In the genomic region with DNA sequence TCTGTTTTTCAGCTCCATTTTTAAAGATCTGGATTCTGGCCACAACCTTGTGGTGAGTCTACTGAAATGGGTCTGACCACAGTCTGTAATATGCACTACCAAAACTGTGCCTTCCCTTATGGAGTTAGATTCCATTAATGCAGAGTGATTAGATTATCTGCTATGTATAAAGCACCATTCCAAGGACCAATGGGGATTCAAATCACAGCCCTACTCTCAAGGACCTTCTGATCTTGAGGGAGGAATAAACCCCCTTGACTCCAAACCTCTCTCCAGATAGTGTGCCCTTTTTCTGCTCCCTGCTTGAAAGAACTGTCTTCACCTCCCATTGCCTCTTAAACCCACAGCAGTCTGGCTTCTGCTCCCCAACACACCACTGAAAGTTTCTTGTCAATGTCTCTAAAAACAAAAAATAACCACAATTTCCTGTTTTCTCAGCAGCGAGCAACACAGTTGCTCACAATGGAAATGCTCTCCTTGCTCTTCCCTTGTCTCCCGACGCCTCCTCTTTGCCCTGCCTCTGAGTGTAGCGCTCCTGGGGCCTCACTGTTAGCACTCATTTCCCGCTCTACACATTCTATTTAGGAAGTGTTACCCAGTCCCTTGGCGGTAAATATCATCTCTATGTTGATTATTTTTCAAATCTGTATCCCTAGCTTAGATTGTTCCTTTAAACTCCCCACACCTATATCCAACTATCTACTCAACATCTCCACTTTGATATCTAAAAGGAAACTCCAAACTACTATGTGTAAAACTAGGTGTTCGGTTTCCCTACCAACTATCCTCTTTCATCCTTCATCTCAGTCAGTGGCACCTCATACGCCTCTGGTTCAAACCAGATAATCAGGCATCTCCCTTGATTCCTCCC, we compare ENCODE assay signal across 8 cellular contexts. TPM values are rescaled to one million over a fixed set of nuclear protein-coding genes. Genes with fewer than 3 reads are reported as not detected.
DNase-seq lines count a peak whose midpoint lies in the region; ATAC-seq and TF ChIP-seq lines count a peak whose summit lies in the region.

No MANE protein-coding gene starts in this region.

- in situ Hi-C loops in astrocyte of the cerebellum (cut with HindIII; ENCODE audit: low sequenced_read_pairs): no loop called here

- POLR2A ChIA-PET in GM10248 (lab: Yijun Ruan, JAX) (no interaction called here), RWPE1 (lab: Yijun Ruan, JAX; ENCODE audit: low non-redundant PET) (no interaction called here)

- no peaks in the 10 kb centered on the region for H3K36me3 ChIP-seq in upper lobe of right lung

- no peaks in the 10 kb centered on the region for H3K27me3 ChIP-seq in upper lobe of right lung

- peak; percentile 47 for DNase-seq in GM10248 (ENCODE audit: extremely low spot score)
- peak; percentile 85 for DNase-seq in astrocyte of the cerebellum (ENCODE audit: low read depth)
- no peak for DNase-seq in upper lobe of right lung
- no peak for DNase-seq in NCI-H2196 treated with DMSO at 0.1 percent for 48 hours (lab: John Stamatoyannopoulos, UW; ENCODE audit: unreplicated experiment)
- DNase-seq in RWPE1 (ENCODE audit: low spot score): no peak
- no peak for DNase-seq in superior temporal gyrus (ENCODE audit: extremely low spot score)

- H3K27ac ChIP-seq in upper lobe of right lung: no peak overlapping the region
- H3K27ac ChIP-seq in RWPE1: no peak overlapping the region

- no peaks in the 10 kb centered on the region for H3K4me1 ChIP-seq in upper lobe of right lung

- H3K4me3 ChIP-seq in astrocyte of the cerebellum (ENCODE audit: low read depth, low read length): no peak overlapping the region
- no peak overlapping the region for H3K4me3 ChIP-seq in upper lobe of right lung

- CTCF ChIA-PET in GM10248 (lab: Yijun Ruan, JAX) (no interaction called here), RWPE1 (lab: Yijun Ruan, JAX) (no interaction called here)

- intact Hi-C loops in upper lobe of right lung (cut with DNase I): no loop called here

- ATAC-seq in GM21390 (IDR thresholded peaks at IDR 0.05; ENCODE audit: unreplicated experiment): peak; percentile 98
- peak; percentile 90 for ATAC-seq in HG03571 (IDR thresholded peaks at IDR 0.05; ENCODE audit: unreplicated experiment)
- peak; percentile 78 for ATAC-seq in upper lobe of right lung

- H3K9me3 ChIP-seq in upper lobe of right lung: no peaks in the 10 kb centered on the region

- no peak for TF ChIP-seq CTCF in GM10248 (IDR thresholded peaks at IDR 0.05; ENCODE audit: control extremely low read depth, extremely low read depth, low read depth, missing control alignments)
- no peak for TF ChIP-seq CTCF in astrocyte of the cerebellum (IDR thresholded peaks at IDR 0.05; ENCODE audit: low read depth, low read length, missing control alignments)
- TF ChIP-seq CTCF in upper lobe of right lung (IDR thresholded peaks at IDR 0.05): no peak
- TF ChIP-seq CTCF in RWPE1 (conservative IDR thresholded peaks at IDR 0.05; ENCODE audit: low read depth): no peak

RNA-seq across cellular contexts. Expression of gene PCNX2, which starts 13.6 kb away (rescaled TPM):
- total RNA-seq in upper lobe of right lung: 6.8 TPM

RNA-seq across cellular contexts. Expression of gene MAP3K21, which starts 45.6 kb away (rescaled TPM):
- total RNA-seq in upper lobe of right lung: 9.1 TPM

Comparison
In these comparisons a context has a peak if more than half of its experiments do, and no peak if none do; other contexts are left out.
1. DNase-seq: peak in GM10248 (single experiment) and astrocyte of the cerebellum (single experiment); none in upper lobe of right lung (single experiment), NCI-H2196 treated with DMSO at 0.1 percent for 48 hours (single experiment), RWPE1 (single experiment) and superior temporal gyrus (single experiment).
2. Peak in every context shown above with its lines, with median percentiles within 50 percentile points of each other: ATAC-seq.